8 cellular contexts compared by ENCODE assay signal in the genomic region with DNA sequence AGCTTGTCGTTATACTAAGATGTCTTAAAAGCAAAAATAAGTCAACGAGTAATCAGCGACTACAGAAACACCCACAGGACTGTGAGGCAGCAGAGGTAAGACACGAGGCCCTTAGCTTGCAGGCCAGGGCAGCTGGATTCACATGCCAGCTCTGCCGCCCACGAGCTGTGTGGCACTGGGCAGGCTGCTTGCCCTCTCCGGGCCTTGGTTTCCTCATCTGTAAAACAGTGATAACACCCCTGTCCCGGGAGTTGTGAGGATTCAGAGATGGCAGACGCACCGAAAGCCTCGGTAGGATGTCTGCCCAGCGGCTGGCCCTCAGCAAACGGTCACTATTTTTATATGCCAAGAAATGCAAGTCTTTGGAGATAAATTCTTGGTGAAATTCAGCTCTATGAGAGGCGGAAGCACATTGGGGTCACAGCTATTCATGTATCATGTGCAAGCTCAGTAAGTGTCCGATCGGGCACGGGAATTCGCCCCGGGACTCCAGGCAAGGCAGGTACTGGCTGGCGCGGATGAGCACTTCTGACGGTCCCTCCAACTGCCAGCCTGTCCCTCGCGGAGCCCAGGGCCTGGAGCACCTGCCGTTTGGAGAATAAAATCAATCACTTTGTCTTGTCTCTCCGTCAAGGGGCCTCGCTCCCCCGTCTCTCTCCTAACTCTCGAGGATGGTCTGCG. TPM values are rescaled to one million over a fixed set of nuclear protein-coding genes. Genes with fewer than 3 reads are reported as not detected.
A peak's percentile ranks its signal among the peaks of the same experiment; 100 is the strongest.
DNase-seq lines count a peak whose midpoint lies in the region; ATAC-seq, FAIRE-seq and TF ChIP-seq lines count a peak whose summit lies in the region.

No MANE protein-coding gene starts in this region.

- peak overlapping the region; percentile 78 for H3K4me3 ChIP-seq in GM12878
- peak overlapping the region; percentile 41 for H3K4me3 ChIP-seq in lower leg skin (ENCODE audit: low read depth, poor library complexity, severe bottlenecking)
- H3K4me3 ChIP-seq in upper lobe of right lung: peak overlapping the region; percentile 78

- peak overlapping the region; percentile 21 for H3K27ac Mint-ChIP-seq in stimulated activated naive CD8-positive, alpha-beta T cell treated with anti-CD3 and anti-CD28 coated beads, Interleukin-15, Interleukin-2, amounts not matched to agents 100 ng/mL and 50 ng/mL, for 24 hours

- H3K9me3 ChIP-seq in GM12878 (replicated peaks; ENCODE audit: control insufficient read depth, insufficient read depth, low read length) (no peaks in the 10 kb centered on the region), upper lobe of right lung (no peaks in the 10 kb centered on the region)

- no peak for FAIRE-seq in GM12878 (lab: Jason Lieb, UNC)

- intact Hi-C loops in GM12878 (cut with micrococcal nuclease; ENCODE audit: unreplicated experiment): loop anchor here (5.0 kb wide), 2 partner anchors 50 to 110 kb away; no protein-coding TSS in a partner anchor
- intact Hi-C loops in lower leg skin (cut with DNase I; ENCODE audit: low total_unique reads): loop anchor here (10.0 kb wide), 1 partner anchor 52 kb away; no protein-coding TSS in a partner anchor
- intact Hi-C loops in upper lobe of right lung (cut with DNase I): no loop called here

- no peaks in the 10 kb centered on the region for H4K20me1 ChIP-seq in GM12878 (ENCODE audit: control insufficient read depth, insufficient read depth)

- no peak for TF ChIP-seq EP300 in GM12878 (IDR thresholded peaks at IDR 0.05; ENCODE audit: borderline replicate concordance in 1 of 2, control insufficient read depth in 1 of 2, low read depth in 2 of 2, low read length in 2 of 2)

- H3K27me3 ChIP-seq in GM12878 (replicated peaks in 1 of 2; ENCODE audit: control insufficient read depth in 2 of 2, insufficient read depth in 2 of 2, low read length in 1 of 2) (no peaks in the 10 kb centered on the region), upper lobe of right lung (no peaks in the 10 kb centered on the region)

- peak overlapping the region; percentile 93 for H3K4me2 ChIP-seq in GM12878 (ENCODE audit: control insufficient read depth, insufficient read depth)

- H3K9me3 Mint-ChIP-seq in stimulated activated naive CD8-positive, alpha-beta T cell treated with anti-CD3 and anti-CD28 coated beads, Interleukin-15, Interleukin-2, amounts not matched to agents 100 ng/mL and 50 ng/mL, for 24 hours: no peaks in the 10 kb centered on the region

- no peak for ATAC-seq in stimulated activated naive CD8-positive, alpha-beta T cell treated with anti-CD3 and anti-CD28 coated beads, Interleukin-15, Interleukin-2, amounts not matched to agents 100 U/mL and 50 U/mL, for 24 hours
- ATAC-seq in GM12878: peak; percentile 3
- ATAC-seq in upper lobe of right lung: no peak
- ATAC-seq in HG02623 (IDR thresholded peaks at IDR 0.05; ENCODE audit: unreplicated experiment): no peak

- no peak overlapping the region for H2AFZ ChIP-seq in GM12878 (ENCODE audit: control insufficient read depth, low read depth, low read length)

- peaks cover 17% of the 10 kb centered on the region for H3K4me1 Mint-ChIP-seq in stimulated activated naive CD8-positive, alpha-beta T cell treated with anti-CD3 and anti-CD28 coated beads, Interleukin-15, Interleukin-2, amounts not matched to agents 100 ng/mL and 50 ng/mL, for 24 hours (ENCODE audit: low read depth)

- SMC1A ChIA-PET in GM12878 (lab: Charles Lee; ENCODE audit: uncharacterized antibody, unreplicated experiment): interaction anchor here (0.9 to 2.1 kb wide), 10 partner anchors 25 to 174 kb away, joined by 3 to 25 read pairs (median 4); no protein-coding TSS in a partner anchor

- H3K4me3 Mint-ChIP-seq in stimulated activated naive CD8-positive, alpha-beta T cell treated with anti-CD3 and anti-CD28 coated beads, Interleukin-15, Interleukin-2, amounts not matched to agents 100 ng/mL and 50 ng/mL, for 24 hours: peak overlapping the region; percentile 71

- TF ChIP-seq CTCF in GM12878 (IDR thresholded peaks at IDR 0.05 in 2 of 3, conservative IDR thresholded peaks at IDR 0.05 in 1 of 3; ENCODE audit: control insufficient read depth in 2 of 3, extremely low read depth in 1 of 3, insufficient read depth in 1 of 3, low read depth in 3 of 3, low read length in 3 of 3): no peak
- no peak for TF ChIP-seq CTCF in lower leg skin (IDR thresholded peaks at IDR 0.05)
- TF ChIP-seq CTCF in upper lobe of right lung (IDR thresholded peaks at IDR 0.05): no peak

- TSS peak; percentile 59 for BruUV-seq in GM12878 (replicated peaks; lab: Mats Ljungman, UMichigan)

- no peak for TF ChIP-seq RAD21 in GM12878 (IDR thresholded peaks at IDR 0.05; ENCODE audit: insufficient read depth, low read depth, low read length)

- CTCF ChIA-PET in GM12878 (lab: Yijun Ruan, JAX): interaction anchor here (0.6 to 1.7 kb wide), 5 partner anchors 9 to 155 kb away, joined by 3 to 4 read pairs (median 4); no protein-coding TSS in a partner anchor

- DNase-seq in stimulated activated naive CD8-positive, alpha-beta T cell treated with anti-CD3 and anti-CD28 coated beads, Interleukin-15, Interleukin-2, amounts not matched to agents 100 U/mL and 50 U/mL, for 24 hours: no peak
- DNase-seq in GM12878 (ENCODE audit: low read depth, low spot score): no peak
- no peak for DNase-seq in lower leg skin (ENCODE audit: low spot score in 2 of 2)
- no peak for DNase-seq in upper lobe of right lung
- no peak for DNase-seq in NCI-H2196 treated with DMSO at 0.1 percent for 48 hours (lab: John Stamatoyannopoulos, UW; ENCODE audit: unreplicated experiment)
- no peak for DNase-seq in activated gamma-delta T cell treated with Interleukin-2 at 50 U/mL for 16 hours

- RAD21 ChIA-PET in GM12878 (lab: Charles Lee; ENCODE audit: unreplicated experiment): interaction anchor here (0.6 to 2.0 kb wide), 5 partner anchors 24 to 670 kb away, joined by 3 to 7 read pairs (median 6); no protein-coding TSS in a partner anchor

- in situ Hi-C loops in GM12878 (cut with MboI): no loop called here

- H3K4me1 ChIP-seq in GM12878 (ENCODE audit: control insufficient read depth, insufficient read depth, low read length) (peaks cover 37% of the 10 kb centered on the region), upper lobe of right lung (peaks cover 30% of the 10 kb centered on the region)

- H3K27me3 Mint-ChIP-seq in stimulated activated naive CD8-positive, alpha-beta T cell treated with anti-CD3 and anti-CD28 coated beads, Interleukin-15, Interleukin-2, amounts not matched to agents 100 ng/mL and 50 ng/mL, for 24 hours: peaks cover 30% of the 10 kb centered on the region

- H3K36me3 ChIP-seq in GM12878 (ENCODE audit: control insufficient read depth in 2 of 2, insufficient read depth in 2 of 2, low read length in 1 of 2): no peaks in the 10 kb centered on the region
- H3K36me3 ChIP-seq in upper lobe of right lung: no peaks in the 10 kb centered on the region

- peaks cover 45% of the 10 kb centered on the region for H3K79me2 ChIP-seq in GM12878 (ENCODE audit: control insufficient read depth, insufficient read depth, low read length)

- H3K36me3 Mint-ChIP-seq in stimulated activated naive CD8-positive, alpha-beta T cell treated with anti-CD3 and anti-CD28 coated beads, Interleukin-15, Interleukin-2, amounts not matched to agents 100 ng/mL and 50 ng/mL, for 24 hours (ENCODE audit: low read depth): no peaks in the 10 kb centered on the region

- peak overlapping the region; percentile 48 for H3K27ac ChIP-seq in GM12878 (ENCODE audit: control insufficient read depth, insufficient read depth)
- H3K27ac ChIP-seq in upper lobe of right lung: no peak overlapping the region

- TF ChIP-seq POLR2A in GM12878 (IDR thresholded peaks at IDR 0.05; ENCODE audit: low read depth, low read length): no peak
- no peak for TF ChIP-seq POLR2A in lower leg skin (IDR thresholded peaks at IDR 0.05)

- peak overlapping the region; percentile 73 for H3K9ac ChIP-seq in GM12878 (ENCODE audit: control insufficient read depth, insufficient read depth, low read length)

- POLR2A ChIA-PET in GM12878 (lab: Charles Lee): interaction anchor here (0.5 to 1.3 kb wide), 9 partner anchors 11 to 81 kb away, joined by 3 to 7 read pairs (median 4); no protein-coding TSS in a partner anchor

- 75% methylated on average over 30 of the region's 30 CpGs for WGBS in GM12878 (ENCODE audit: insufficient coverage, insufficient replicate concordance, low lambda C conversion rate, missing lambda C conversion rate)
- WGBS in lower leg skin, 2 donors: 57 to 59% methylated on average over 24 to 30 of the region's 30 CpGs

RNA-seq across cellular contexts. Expression of a gene that starts 1.1 kb away (rescaled TPM):
- 193 and 225 TPM in 2 replicates for total RNA-seq in GM12878 (2013; cell fraction: nucleolus; rRNA removed)
- total RNA-seq in GM12878 (2014; rRNA removed) (13.0 and 13.7 TPM in 2 replicates), GM12878 (2014; rRNA removed; fragmentation: Illumina TruSeq; extraction: Trizol) (8.3 and 10.9 TPM in 2 replicates), GM12878 (2021) (11.2 and 11.6 TPM in 2 replicates), lower leg skin (10 to 100 TPM; 39.4 to 79.5 (median 49.4) TPM), upper lobe of right lung (26.4 TPM)
- polyA plus RNA-seq in GM12878 (2011; ENCODE audit: low read depth): 4.4 TPM
- polyA plus RNA-seq in GM12878 (2011; rRNA removed) (26.9 and 30.9 TPM in 2 replicates), GM12878 (2014; fragmentation: Illumina TruSeq; extraction: Trizol) (8.8 and 9.3 TPM in 2 replicates), GM12878 (2014; fragmentation: Nextera tagmentation; extraction: Ambion mirVana) (1 to 10 TPM; 2.2 to 2.9 TPM), GM12878 (2014; rRNA removed) (9.9 and 11.1 TPM in 2 replicates), GM12878 (2016; fragmentation: Nextera tagmentation; extraction: Ambion mirVana) (1 to 10 TPM; 2.5 to 4.9 TPM)
- polyA plus RNA-seq in GM12878 (2011; cell fraction: cytosol; rRNA removed): 22.6 and 26.7 TPM in 2 replicates
- 59.4 and 76.9 TPM in 2 replicates for polyA plus RNA-seq in GM12878 (2011; cell fraction: nucleus; rRNA removed)
- 7.7 and 13.4 TPM in 2 replicates for polyA plus RNA-seq in GM12878 (2012)
- 57.2 and 71.5 TPM in 2 replicates for polyA minus RNA-seq in GM12878 (2011; rRNA and poly(A)+ RNA removed)
- 9.8 and 11.5 TPM in 2 replicates for polyA minus RNA-seq in GM12878 (2011; cell fraction: cytosol; rRNA and poly(A)+ RNA removed)
- 29.0 and 42.4 TPM in 2 replicates for polyA minus RNA-seq in GM12878 (2011; cell fraction: nucleus; rRNA and poly(A)+ RNA removed)

RNA-seq across cellular contexts. Expression of a gene that starts 57.5 kb away (rescaled TPM):
- total RNA-seq in GM12878 (2013; cell fraction: nucleolus; rRNA removed): 28.7 and 28.9 TPM in 2 replicates
- total RNA-seq in GM12878 (2014; rRNA removed) (8.5 and 9.8 TPM in 2 replicates), GM12878 (2014; rRNA removed; fragmentation: Illumina TruSeq; extraction: Trizol) (13.1 and 13.4 TPM in 2 replicates), GM12878 (2021) (17.9 and 21.6 TPM in 2 replicates), lower leg skin (10 to 100 TPM; 18.1 to 31.9 (median 28.2) TPM), upper lobe of right lung (17.8 TPM)
- 6.1 TPM for polyA plus RNA-seq in GM12878 (2011; ENCODE audit: low read depth)
- polyA plus RNA-seq in GM12878 (2011; rRNA removed) (9.1 and 9.6 TPM in 2 replicates), GM12878 (2014; fragmentation: Illumina TruSeq; extraction: Trizol) (12.6 and 12.7 TPM in 2 replicates), GM12878 (2014; fragmentation: Nextera tagmentation; extraction: Ambion mirVana) (1 to 10 TPM; 1.8 to 2.3 TPM), GM12878 (2014; rRNA removed) (6.3 and 7.0 TPM in 2 replicates), GM12878 (2016; fragmentation: Nextera tagmentation; extraction: Ambion mirVana) (10 to 100 TPM; 11.3 to 13.9 TPM)
- 5.7 and 11.2 TPM in 2 replicates for polyA plus RNA-seq in GM12878 (2011; cell fraction: cytosol; rRNA removed)
- 12.9 and 18.3 TPM in 2 replicates for polyA plus RNA-seq in GM12878 (2011; cell fraction: nucleus; rRNA removed)
- 9.1 and 9.6 TPM in 2 replicates for polyA plus RNA-seq in GM12878 (2012)
- 14.7 and 15.7 TPM in 2 replicates for polyA minus RNA-seq in GM12878 (2011; rRNA and poly(A)+ RNA removed)
- polyA minus RNA-seq in GM12878 (2011; cell fraction: cytosol; rRNA and poly(A)+ RNA removed): 6.4 and 8.6 TPM in 2 replicates
- 10.8 and 12.8 TPM in 2 replicates for polyA minus RNA-seq in GM12878 (2011; cell fraction: nucleus; rRNA and poly(A)+ RNA removed)
